Comparison of ENCODE assay signal across 30 cellular contexts in the genomic region with DNA sequence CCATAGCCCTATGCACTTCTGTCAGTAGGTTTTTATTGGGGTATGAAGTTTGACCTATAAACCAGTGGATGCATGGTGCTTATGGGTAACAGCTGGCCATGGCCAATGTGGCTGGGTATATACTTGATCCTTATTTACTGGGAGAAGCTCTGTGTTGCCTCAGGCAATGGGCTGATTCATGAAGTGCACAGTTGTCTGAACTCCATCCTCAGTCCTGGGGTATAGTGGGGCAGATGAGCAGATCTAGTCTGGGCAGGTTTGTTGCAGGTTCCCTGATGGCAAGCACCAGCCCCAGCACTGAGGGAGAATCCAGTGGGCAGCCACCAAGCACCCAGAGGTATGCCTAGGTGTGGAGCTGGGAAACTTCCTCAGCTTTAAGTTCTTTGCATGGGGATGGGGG.
"Had no signal": no experiment of that assay in that cellular context is flagged by ENCODE, and none has a peak within 500 bp of the region (broad histone marks: within the 10 kb centered on the region; RNA-seq: fewer than 3 reads in every experiment).

No MANE protein-coding gene starts in this region.

- H3K27ac Mint-ChIP-seq: dendritic cell treated with granulocyte-macrophage colony-stimulating factor and Interleukin-4, amounts not matched to agents 40 ng/mL and 50 ng/mL, for 4 days; effector memory CD8-positive, alpha-beta T cell; endodermal cell had no signal

- H3K9me3 Mint-ChIP-seq: effector memory CD8-positive, alpha-beta T cell had no signal

- H3K36me3 ChIP-seq: colonic mucosa, esophagus muscularis mucosa, esophagus squamous epithelium, gastrocnemius medialis, gastroesophageal sphincter, heart left ventricle, heart right ventricle had no signal

- H3K4me1 Mint-ChIP-seq: endodermal cell had no signal

- H3K4me3 Mint-ChIP-seq: dendritic cell treated with granulocyte-macrophage colony-stimulating factor and Interleukin-4, amounts not matched to agents 40 ng/mL and 50 ng/mL, for 4 days; effector memory CD8-positive, alpha-beta T cell; endodermal cell had no signal

- H3K9me3 ChIP-seq: colonic mucosa, gastrocnemius medialis had no signal

- H3K27ac ChIP-seq: colonic mucosa, coronary artery, dorsolateral prefrontal cortex, epithelial cell of prostate, esophagus muscularis mucosa, esophagus squamous epithelium, gastrocnemius medialis, gastroesophageal sphincter, heart left ventricle, heart right ventricle, hepatocyte had no signal

- H3K27me3 ChIP-seq: colonic mucosa, gastrocnemius medialis, heart right ventricle, hepatocyte had no signal

- H3K27me3 Mint-ChIP-seq: dendritic cell treated with granulocyte-macrophage colony-stimulating factor and Interleukin-4, amounts not matched to agents 40 ng/mL and 50 ng/mL, for 4 days; effector memory CD8-positive, alpha-beta T cell had no signal

- FAIRE-seq: colon, endometrium, endothelial cell of umbilical vein, frontal cortex had no signal

- H3K4me3 ChIP-seq: colonic mucosa, coronary artery, dorsolateral prefrontal cortex, esophagus muscularis mucosa, esophagus squamous epithelium, gastrocnemius medialis, gastroesophageal sphincter, heart left ventricle, heart right ventricle, hepatocyte had no signal

- DNase-seq: colonic mucosa; cortex of kidney; dermis blood vessel endothelial cell; dorsolateral prefrontal cortex; effector CD4-positive, alpha-beta T cell; effector CD8-positive, alpha-beta T cell; effector memory CD4-positive, alpha-beta T cell; effector memory CD8-positive, alpha-beta T cell; endodermal cell; erythroblast; esophagus squamous epithelium; foreskin fibroblast; foreskin melanocyte; gastrocnemius medialis; glutamatergic neuron; head of caudate nucleus; heart left ventricle; heart right ventricle; hippocampal formation had no signal

- H3K4me1 ChIP-seq: colonic mucosa, esophagus muscularis mucosa, esophagus squamous epithelium, gastrocnemius medialis, gastroesophageal sphincter, heart left ventricle, heart right ventricle had no signal

- ATAC-seq: effector memory CD8-positive, alpha-beta T cell; esophagus mucosa; gastrocnemius medialis; gastroesophageal sphincter; heart left ventricle; heart right ventricle had no signal
